In the genomic region with DNA sequence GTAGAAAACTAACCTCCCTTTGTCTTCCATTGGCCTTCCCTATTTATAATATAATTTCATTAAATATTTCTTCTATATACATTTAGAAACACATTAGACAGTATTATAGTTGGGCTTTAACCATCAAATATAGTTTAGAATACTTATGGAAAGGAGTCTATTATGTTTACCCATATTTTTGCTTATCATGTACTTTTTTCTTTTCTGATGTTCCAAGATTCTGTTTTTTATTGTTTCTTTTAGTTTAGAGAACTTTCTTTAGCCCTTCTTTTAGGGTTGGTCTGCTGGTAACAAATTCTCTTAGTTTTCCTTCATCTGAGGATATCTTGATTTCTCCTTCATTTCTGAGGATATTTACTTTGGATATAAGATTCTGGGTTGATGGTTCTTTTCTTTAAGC, we compare ENCODE assay signal across 28 cellular contexts. TPM values are rescaled to one million over a fixed set of nuclear protein-coding genes. Genes with fewer than 3 reads are reported as not detected.
A peak's percentile ranks its signal among the peaks of the same experiment; 100 is the strongest.
DNase-seq lines count a peak whose midpoint lies in the region; ATAC-seq, FAIRE-seq and TF ChIP-seq lines count a peak whose summit lies in the region.
"Had no signal": no experiment of that assay in that cellular context is flagged by ENCODE, and none has a peak within 500 bp of the region (broad histone marks: within the 10 kb centered on the region; RNA-seq: fewer than 3 reads in every experiment).

No MANE protein-coding gene starts in this region.

- no TSS peak for BruUV-seq in K562 (replicated peaks; lab: Mats Ljungman, UMichigan)

- POLR2A ChIA-PET in A549 (lab: Yijun Ruan, JAX) = no interaction called here
- POLR2A ChIA-PET in K562 (lab: Yijun Ruan, JAX) = no interaction called here

- FAIRE-seq in A549 (lab: Jason Lieb, UNC) (peak; percentile 18), K562 (lab: Jason Lieb, UNC) (no peak), frontal cortex (lab: Jason Lieb, UNC) (peak; percentile 39)
- FAIRE-seq: GM12878, GM12892, GM18507 had no signal

- no peaks in the 10 kb centered on the region for H3K9me3 Mint-ChIP-seq in glutamatergic neuron (ENCODE audit: unreplicated experiment)

- no peaks in the 10 kb centered on the region for H3K27me3 ChIP-seq in K562 (ENCODE audit: control insufficient read depth in 2 of 2, insufficient read depth in 2 of 2, low read length in 2 of 2)
- H3K27me3 ChIP-seq: BE2C, BLaER1 had no signal

- no peak overlapping the region for H3K4me2 ChIP-seq in A549
- no peak overlapping the region for H3K4me2 ChIP-seq in K562 (ENCODE audit: insufficient read depth, low read length)
- H3K4me2 ChIP-seq: BLaER1 had no signal

- H3K9me3 ChIP-seq in A549 = no peaks in the 10 kb centered on the region; the same call in 2 of the 3 replicates
- H3K9me3 ChIP-seq in K562 (replicated peaks; ENCODE audit: control insufficient read depth, insufficient read depth, low read depth, low read length) = no peaks in the 10 kb centered on the region
- H3K9me3 ChIP-seq: BE2C, BLaER1 had no signal

- ATAC-seq in A549 (no peak), K562 (no peak)
- ATAC-seq: GM12878 had no signal

- no peak overlapping the region for H3K9ac ChIP-seq in K562 (ENCODE audit: insufficient read depth in 1 of 2, low read depth in 2 of 2, low read length in 2 of 2)
- H3K9ac ChIP-seq: BLaER1 had no signal

- in situ Hi-C loops in K562 (cut with MboI) = no loop called here

- TF ChIP-seq EP300 in A549 (IDR thresholded peaks at IDR 0.05) = no peak
- TF ChIP-seq EP300 in K562 (IDR thresholded peaks at IDR 0.05; ENCODE audit: low read length) = no peak

- no peak for TF ChIP-seq CTCF in A549 (IDR thresholded peaks at IDR 0.05)
- TF ChIP-seq CTCF in K562 (IDR thresholded peaks at IDR 0.05 in 2 of 3, conservative IDR thresholded peaks at IDR 0.05 in 1 of 3; ENCODE audit: insufficient read depth in 2 of 3, low read depth in 1 of 3, low read length in 3 of 3) = no peak
- no peak for TF ChIP-seq CTCF in glutamatergic neuron (IDR thresholded peaks at IDR 0.05; ENCODE audit: partially characterized antibody, unreplicated experiment)

- TF ChIP-seq POLR2A in A549 (IDR thresholded peaks at IDR 0.05; ENCODE audit: low read length) (no peak), K562 (conservative IDR thresholded peaks at IDR 0.05) (no peak)

- H2AFZ ChIP-seq in K562 (ENCODE audit: low read depth, low read length) = no peak overlapping the region

- CTCF ChIA-PET in A549 (lab: Yijun Ruan, JAX) (no interaction called here), K562 (lab: Yijun Ruan, JAX; ENCODE audit: low intra/inter-chr PET ratio) (no interaction called here)

- no peak for TF ChIP-seq RAD21 in A549 (conservative IDR thresholded peaks at IDR 0.05 in 1 of 2, IDR thresholded peaks at IDR 0.05 in 1 of 2)
- TF ChIP-seq RAD21 in K562 (CRISPR knock-in tag; conservative IDR thresholded peaks at IDR 0.05 in 1 of 2, IDR thresholded peaks at IDR 0.05 in 1 of 2) = no peak

- no peaks in the 10 kb centered on the region for H3K36me3 ChIP-seq in K562 (ENCODE audit: control insufficient read depth, insufficient read depth, low read length)
- H3K36me3 ChIP-seq: BE2C, BLaER1 had no signal

- H3K4me1 ChIP-seq in A549 (no peaks in the 10 kb centered on the region), K562 (replicated peaks in 1 of 2; ENCODE audit: control insufficient read depth in 2 of 2, insufficient read depth in 2 of 2, low read length in 2 of 2) (peaks cover 6 to 9% of the 10 kb centered on the region in 2 experiments; a peak in 4 of 5 replicates)
- H3K4me1 ChIP-seq: BE2C had no signal

- H3K4me3 ChIP-seq in A549 (no peak overlapping the region), K562 (no peak overlapping the region)
- H3K4me3 ChIP-seq: BLaER1, GM12878 had no signal

- no peaks in the 10 kb centered on the region for H3K9me1 ChIP-seq in K562 (ENCODE audit: control insufficient read depth, insufficient read depth, low read length)

- DNase-seq in A549 (ENCODE audit: low read depth in 1 of 2, low spot score in 1 of 2) = no peak
- no peak for DNase-seq in K562 (ENCODE audit: extremely low read depth in 1 of 4, low spot score in 3 of 4)
- no peak for DNase-seq in frontal cortex (ENCODE audit: low spot score in 2 of 2)
- DNase-seq in glutamatergic neuron = no peak
- DNase-seq in KG1 (lab: John Stamatoyannopoulos, UW) = no peak
- no peak for DNase-seq in AG08396 (ENCODE audit: low spot score)
- DNase-seq: BE2C; C1 segment of cervical spinal cord; CD4-positive, alpha-beta memory T cell; CD4-positive, CD25-positive, alpha-beta regulatory T cell; CD8-positive, alpha-beta memory T cell; COR-L47; DMS 273 treated with DMSO at 0.1 percent for 48 hours; DMS153; DMS53; DMS79; DND-41; EL; GDM1 had no signal

- H3K4me3 Mint-ChIP-seq in glutamatergic neuron (ENCODE audit: unreplicated experiment) = no peak overlapping the region
- H3K4me3 Mint-ChIP-seq: CD14-positive monocyte; CD4-positive, alpha-beta memory T cell; CD4-positive, CD25-positive, alpha-beta regulatory T cell; CD8-positive, alpha-beta memory T cell had no signal

- H3K4me1 Mint-ChIP-seq in glutamatergic neuron (ENCODE audit: low read depth, unreplicated experiment) = no peaks in the 10 kb centered on the region
- H3K4me1 Mint-ChIP-seq: CD14-positive monocyte; CD4-positive, alpha-beta memory T cell; CD4-positive, CD25-positive, alpha-beta regulatory T cell; CD8-positive, alpha-beta memory T cell had no signal

- H3K27me3 Mint-ChIP-seq in glutamatergic neuron (ENCODE audit: unreplicated experiment) = no peaks in the 10 kb centered on the region

- H3K27ac ChIP-seq in A549 (no peak overlapping the region), K562 (ENCODE audit: extremely low read depth, low read depth, low read length) (no peak overlapping the region), temporal lobe (ENCODE audit: low read depth, low read length) (peak overlapping the region; percentile 95)
- H3K27ac ChIP-seq: 22Rv1, BLaER1 had no signal

- H3K79me2 ChIP-seq in K562 (ENCODE audit: control insufficient read depth, insufficient read depth, low read length) = peaks cover 64% of the 10 kb centered on the region; the same call in 2 of the 3 replicates

- intact Hi-C loops in K562 (cut with micrococcal nuclease) = no loop called here

- no peaks in the 10 kb centered on the region for H4K20me1 ChIP-seq in K562 (replicated peaks; ENCODE audit: control insufficient read depth, insufficient read depth, low read length)
- H4K20me1 ChIP-seq: BLaER1 had no signal

- no peak overlapping the region for H3K27ac Mint-ChIP-seq in glutamatergic neuron (ENCODE audit: unreplicated experiment)
- H3K27ac Mint-ChIP-seq: CD14-positive monocyte; CD4-positive, CD25-positive, alpha-beta regulatory T cell; CD8-positive, alpha-beta memory T cell had no signal

- no peaks in the 10 kb centered on the region for H3K36me3 Mint-ChIP-seq in glutamatergic neuron (ENCODE audit: unreplicated experiment)
- H3K36me3 Mint-ChIP-seq: CD14-positive monocyte; CD4-positive, alpha-beta memory T cell; CD4-positive, CD25-positive, alpha-beta regulatory T cell; CD8-positive, alpha-beta memory T cell had no signal

TF ChIP-seq in A549, 52 proteins besides CTCF, POLR2A, EP300 and RAD21 (continues in another document):
- TF ChIP-seq RNF2 (IDR thresholded peaks at IDR 0.05; ENCODE audit: borderline replicate concordance, low read depth) = no peak
- peak; percentile 75 for TF ChIP-seq MAFK (IDR thresholded peaks at IDR 0.05; ENCODE audit: partially characterized antibody)

TF ChIP-seq in K562, 482 proteins besides CTCF, POLR2A, EP300 and RAD21 (continues in another document):
- TF ChIP-seq ZHX1 (conservative IDR thresholded peaks at IDR 0.05; ENCODE audit: low read length) = no peak

RNA-seq across cellular contexts. Expression of gene SH3GL3, which starts 23.8 kb away (rescaled TPM):
- 0.19 TPM in 1 of 2 replicates, not detected in the other for polyA plus RNA-seq in A549 (2011; rRNA removed)
- 0.05 and 0.08 TPM in 2 replicates for polyA plus RNA-seq in A549 (2012; cell fraction: cytosol; rRNA removed)
- not detected in 2 replicates for polyA plus RNA-seq in A549 (2012; cell fraction: nucleus; rRNA removed)
- 0.21 to 0.37 TPM (median 0.22 TPM) in 3 replicates for polyA plus RNA-seq in A549 (2017; fragmentation: RNase III; extraction: RNeasy Plus Mini Kit Qiagen cat#74134 plus additional on column Dnase treatment)
- polyA minus RNA-seq in A549 (2011; rRNA and poly(A)+ RNA removed) = not detected in 2 replicates
- total RNA-seq in K562 (2011; cell fraction: chromatin; rRNA removed; ENCODE audit: low replicate concordance) = 12.5 and 41.1 TPM in 2 replicates
- 8.7 and 9.9 TPM in 2 replicates for total RNA-seq in K562 (2011; cell fraction: nucleolus; rRNA removed)
- 24.5 and 38.6 TPM in 2 replicates for total RNA-seq in K562 (2011; cell fraction: nucleoplasm; rRNA removed)
- 13.1 and 16.0 TPM in 2 replicates for total RNA-seq in K562 (2014; rRNA removed)
- 13.5 and 16.1 TPM in 2 replicates for total RNA-seq in K562 (2014; rRNA removed; fragmentation: Illumina TruSeq; extraction: Trizol)
- total RNA-seq in K562 (2015; rRNA removed; fragmentation: Illumina TruSeq; extraction: Trizol) = 6.8 and 7.5 TPM in 2 replicates
- total RNA-seq in K562 (2021) = 8.9 and 9.6 TPM in 2 replicates
- polyA plus RNA-seq in K562 (2011; rRNA removed) = 7.2 and 9.7 TPM in 2 replicates
- polyA plus RNA-seq in K562 (2011; cell fraction: cytosol; rRNA removed) = 1.7 and 3.9 TPM in 2 replicates
- 7.5 and 9.2 TPM in 2 replicates for polyA plus RNA-seq in K562 (2011; cell fraction: nucleus; rRNA removed)
- 5.7 and 8.1 TPM in 2 replicates for polyA plus RNA-seq in K562 (2012)
- 13.3 and 14.3 TPM in 2 replicates for polyA plus RNA-seq in K562 (2014; fragmentation: Illumina TruSeq; extraction: Trizol)
- 1 to 10 TPM; 3.9 to 4.3 TPM for polyA plus RNA-seq in K562 (2014; fragmentation: Nextera tagmentation; extraction: Ambion mirVana)
- polyA plus RNA-seq in K562 (2014; rRNA removed) = 13.7 and 14.5 TPM in 2 replicates
- 5.2 and 7.0 TPM in 2 replicates for polyA minus RNA-seq in K562 (2011; rRNA and poly(A)+ RNA removed)
- 4.1 and 4.4 TPM in 2 replicates for polyA minus RNA-seq in K562 (2011; cell fraction: cytosol; rRNA and poly(A)+ RNA removed)
- polyA minus RNA-seq in K562 (2011; cell fraction: nucleus; rRNA and poly(A)+ RNA removed) = 5.3 and 5.6 TPM in 2 replicates
- total RNA-seq in frontal cortex = 187 TPM
- total RNA-seq in temporal lobe = 129 TPM
- total RNA-seq in glutamatergic neuron (ENCODE audit: unreplicated experiment) = 2.8 TPM
- total RNA-seq: A172; CD4-positive, alpha-beta memory T cell; CD4-positive, CD25-positive, alpha-beta regulatory T cell; CD8-positive, alpha-beta memory T cell; G401; GM12878 had no signal
- polyA plus RNA-seq: CD14-positive monocyte; CD4-positive, CD25-positive, alpha-beta regulatory T cell; CD8-positive, alpha-beta memory T cell; GM12878 had no signal

Comparison
In these comparisons a context has a peak if more than half of its experiments do, and no peak if none do; other contexts are left out.
1. Of the 35 proteins assayed by ChIP-seq in both K562 and A549: peak only in K562: none; only in A549: none; in both: MAFK; in neither: 34.